In genomic region chr1:227268943-227269342, GRCh38 we compare ENCODE assay signal across 1 cellular context.
A peak's percentile ranks its signal among the peaks of the same experiment; 100 is the strongest.
TF ChIP-seq lines count a peak whose summit lies in the region.

No MANE protein-coding gene starts in this region.

TF ChIP-seq in liver, 16 proteins besides CTCF, POLR2A, EP300 and RAD21 (continued from another document):
- TF ChIP-seq REST (IDR thresholded peaks at IDR 0.05) (peak; percentile 63), JUND (IDR thresholded peaks at IDR 0.05) (peak in 1 of 2 donors; percentile 21), SP1 (IDR thresholded peaks at IDR 0.05) (no peak)
- TF ChIP-seq, protein P1, sequence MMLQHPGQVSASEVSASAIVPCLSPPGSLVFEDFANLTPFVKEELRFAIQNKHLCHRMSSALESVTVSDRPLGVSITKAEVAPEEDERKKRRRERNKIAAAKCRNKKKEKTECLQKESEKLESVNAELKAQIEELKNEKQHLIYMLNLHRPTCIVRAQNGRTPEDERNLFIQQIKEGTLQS (IDR thresholded peaks at IDR 0.05), result peak; percentile 67
- TF ChIP-seq, protein P2, sequence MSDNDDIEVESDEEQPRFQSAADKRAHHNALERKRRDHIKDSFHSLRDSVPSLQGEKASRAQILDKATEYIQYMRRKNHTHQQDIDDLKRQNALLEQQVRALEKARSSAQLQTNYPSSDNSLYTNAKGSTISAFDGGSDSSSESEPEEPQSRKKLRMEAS (IDR thresholded peaks at IDR 0.05), result no peak
